Comparison of ENCODE assay signal across 25 cellular contexts in the genomic region with DNA sequence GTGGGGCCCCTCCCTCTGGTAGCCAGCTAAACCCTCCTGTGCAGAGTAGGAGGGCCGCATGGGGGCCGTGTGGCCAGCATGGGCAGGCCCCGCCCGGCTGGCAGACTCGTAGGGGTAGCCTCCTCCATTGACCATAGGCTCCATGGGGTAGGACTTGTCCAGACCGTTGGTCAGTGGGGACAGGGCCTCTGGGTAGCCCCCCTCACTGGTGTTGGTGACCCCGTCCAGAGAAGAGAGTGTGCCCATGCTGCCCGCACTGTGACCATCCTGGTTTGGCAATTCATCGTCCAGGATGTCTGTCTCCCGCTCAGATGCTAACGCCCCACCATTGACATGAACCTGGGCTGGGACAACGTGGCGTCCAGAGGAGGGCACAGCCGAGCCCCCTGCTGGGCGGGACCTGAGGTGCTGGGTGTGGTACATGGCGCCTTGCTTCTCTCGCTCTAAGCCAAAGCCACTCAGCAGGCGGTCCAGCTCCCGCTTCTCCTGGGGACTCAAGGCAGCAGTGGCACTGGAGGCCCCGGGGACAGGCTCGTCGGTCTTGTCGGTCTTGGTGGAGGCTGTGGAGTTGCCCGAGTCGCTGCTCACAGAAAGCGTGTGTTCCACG.
A peak's percentile ranks its signal among the peaks of the same experiment; 100 is the strongest.
DNase-seq lines count a peak whose midpoint lies in the region; ATAC-seq and TF ChIP-seq lines count a peak whose summit lies in the region.
"Had no signal": no experiment of that assay in that cellular context is flagged by ENCODE, and none has a peak within 500 bp of the region (broad histone marks: within the 10 kb centered on the region; RNA-seq: fewer than 3 reads in every experiment).

No MANE protein-coding gene starts in this region.

- no peak overlapping the region for H2BK5ac ChIP-seq in mesenchymal stem cell (ENCODE audit: low read depth, low read length, poor library complexity, severe bottlenecking)

- no peak overlapping the region for H2BK120ac ChIP-seq in mesenchymal stem cell (ENCODE audit: low read depth, low read length)

- H3K27me3 ChIP-seq in GM23248 (replicated peaks; ENCODE audit: insufficient read depth) = no peaks in the 10 kb centered on the region
- H3K27me3 ChIP-seq in esophagus muscularis mucosa = no peaks in the 10 kb centered on the region
- H3K27me3 ChIP-seq in mesenchymal stem cell (ENCODE audit: control insufficient read depth in 1 of 2, insufficient read depth in 1 of 2, low read length in 2 of 2) = no peaks in the 10 kb centered on the region

- H3K4me2 ChIP-seq in GM23248 (ENCODE audit: unreplicated experiment) = no peak overlapping the region
- no peak overlapping the region for H3K4me2 ChIP-seq in mesenchymal stem cell (ENCODE audit: low read length, poor library complexity, severe bottlenecking)
- H3K4me2 ChIP-seq: A549, GM23338, KMS-11, PC-9 had no signal

- H3K36me3 ChIP-seq in GM23248 (ENCODE audit: low read depth) = peaks cover 30% of the 10 kb centered on the region
- H3K36me3 ChIP-seq in esophagus muscularis mucosa = peaks cover 42 to 82% (median 72%) of the 10 kb centered on the region in 4 donors
- peaks cover 56 to 60% of the 10 kb centered on the region in 2 experiments for H3K36me3 ChIP-seq in mesenchymal stem cell (ENCODE audit: control insufficient read depth in 1 of 2, insufficient read depth in 2 of 2, low read depth in 1 of 2, low read length in 2 of 2)
- H3K36me3 ChIP-seq: neutrophil had no signal

- H3K9ac ChIP-seq in GM23248 (no peak overlapping the region), mesenchymal stem cell (ENCODE audit: low read length) (no peak overlapping the region)
- H3K9ac ChIP-seq: KMS-11 had no signal

- H3K4ac ChIP-seq in mesenchymal stem cell (ENCODE audit: low read depth in 1 of 2, low read length in 2 of 2) = no peak overlapping the region

- no peak for DNase-seq in GM23248
- no peak for DNase-seq in esophagus muscularis mucosa (ENCODE audit: extremely low spot score)
- DNase-seq in mesenchymal stem cell = no peak
- DNase-seq in AG08396 (ENCODE audit: low spot score) = no peak
- DNase-seq in immature natural killer cell = no peak
- DNase-seq: activated CD4-positive, alpha-beta memory T cell treated with anti-CD3 and anti-CD28 coated beads, Interleukin-2, amount 10 ng/mL, durations not matched to agents 7 days and 5 days; activated effector memory CD4-positive, alpha-beta T cell treated with anti-CD3 and anti-CD28 coated beads, Interleukin-2, amount 50 U/mL, for 16 hours; DMS53; effector memory CD8-positive, alpha-beta T cell; mammary epithelial cell; NCI-H1436 treated with DMSO at 0.1 percent for 48 hours; NCI-H510A; NK-92 treated with Interleukin-12 subunit alpha and Interleukin-12 subunit beta, amount 100 ng/mL, for 24 hours; PC-9; stimulated activated CD4-positive, alpha-beta T cell treated with anti-CD3 and anti-CD28 coated beads, Interleukin-12 subunit alpha, Interleukin-12 subunit beta, amount 100 ng/mL, for 4 hours; stimulated activated CD4-positive, alpha-beta T cell treated with anti-CD3 and anti-CD28 coated beads, Interleukin-4, amount 100 ng/mL, for 4 hours; stimulated activated naive CD4-positive, alpha-beta T cell treated with Interleukin-2 at 50 U/mL for 16 hours had no signal

- intact Hi-C loops in esophagus muscularis mucosa (cut with DNase I) = no loop called here

- peaks cover 42% of the 10 kb centered on the region for H3F3A ChIP-seq in GM23248 (ENCODE audit: insufficient read depth)

- H2BK12ac ChIP-seq in mesenchymal stem cell (ENCODE audit: low read length in 2 of 2) = no peak overlapping the region

- H3K27ac Mint-ChIP-seq in stimulated activated memory B cell treated with anti-CD40 and anti-IgM and Interleukin-4, amounts not matched to agents 10 μg/mL and 1 μg/mL and 100 μg/mL, for 72 hours = no peak overlapping the region
- no peak overlapping the region for H3K27ac Mint-ChIP-seq in activated T-helper 17 cell treated with anti-CD3 and anti-CD28 coated beads, Interleukin-2, amount 50 U/mL, for 72 hours
- no peak overlapping the region for H3K27ac Mint-ChIP-seq in immature natural killer cell
- H3K27ac Mint-ChIP-seq: activated CD4-positive, alpha-beta memory T cell treated with anti-CD3 and anti-CD28 coated beads, Interleukin-2, amount 10 ng/mL, durations not matched to agents 7 days and 5 days; effector memory CD8-positive, alpha-beta T cell; GM23338 had no signal

- no peak overlapping the region for H4K91ac ChIP-seq in mesenchymal stem cell (ENCODE audit: low read length)

- H3K79me2 ChIP-seq in GM23248 (ENCODE audit: insufficient read depth) = peaks cover 89% of the 10 kb centered on the region

- H3K23ac ChIP-seq in mesenchymal stem cell (ENCODE audit: low read length in 2 of 2) = no peak overlapping the region

- no peak overlapping the region for H4K8ac ChIP-seq in mesenchymal stem cell (ENCODE audit: low read length)

- TF ChIP-seq CTCF in esophagus muscularis mucosa (IDR thresholded peaks at IDR 0.05) = no peak

- no peaks in the 10 kb centered on the region; the same call in 1 of the 2 replicates for H4K20me1 ChIP-seq in GM23248 (ENCODE audit: insufficient read depth)

- H3K27ac ChIP-seq in GM23248 = peak overlapping the region; percentile 85; the same call in 1 of the 2 replicates
- peak overlapping the region; percentile 83 to 90 (median 88) for H3K27ac ChIP-seq in esophagus muscularis mucosa (replicated peaks in 1 of 4)
- no peak overlapping the region for H3K27ac ChIP-seq in mesenchymal stem cell (ENCODE audit: low read length, poor library complexity, severe bottlenecking)
- H3K27ac ChIP-seq: A549, KMS-11, neutrophil, PC-9 had no signal

- no peak overlapping the region for H3K4me3 Mint-ChIP-seq in stimulated activated memory B cell treated with anti-CD40 and anti-IgM and Interleukin-4, amounts not matched to agents 10 μg/mL and 1 μg/mL and 100 μg/mL, for 72 hours
- H3K4me3 Mint-ChIP-seq in activated T-helper 17 cell treated with anti-CD3 and anti-CD28 coated beads, Interleukin-2, amount 50 U/mL, for 72 hours = no peak overlapping the region
- H3K4me3 Mint-ChIP-seq in immature natural killer cell = no peak overlapping the region
- H3K4me3 Mint-ChIP-seq: activated CD4-positive, alpha-beta memory T cell treated with anti-CD3 and anti-CD28 coated beads, Interleukin-2, amount 10 ng/mL, durations not matched to agents 7 days and 5 days; effector memory CD8-positive, alpha-beta T cell; GM23338 had no signal

- no peak overlapping the region for H3K18ac ChIP-seq in mesenchymal stem cell (ENCODE audit: low read depth in 1 of 2, low read length in 2 of 2)

- no peaks in the 10 kb centered on the region for H3K9me3 ChIP-seq in GM23248 (ENCODE audit: low read depth)
- peaks cover 0 to 7% (median 0%) of the 10 kb centered on the region in 4 donors for H3K9me3 ChIP-seq in esophagus muscularis mucosa
- H3K9me3 ChIP-seq in mesenchymal stem cell (ENCODE audit: control insufficient read depth, low read length) = peaks cover 7% of the 10 kb centered on the region
- H3K9me3 ChIP-seq: neutrophil had no signal

- peak; percentile 24 for ATAC-seq in stimulated activated memory B cell treated with anti-CD40 and anti-IgM and Interleukin-4, amounts not matched to agents 10 μg/mL and 1 μg/mL and 100 μg/mL, for 72 hours
- ATAC-seq in GM18520 (IDR thresholded peaks at IDR 0.05; ENCODE audit: unreplicated experiment) = no peak
- ATAC-seq in activated T-helper 17 cell treated with anti-CD3 and anti-CD28 coated beads, Interleukin-2, amount 50 U/mL, for 72 hours (replicated peaks) = no peak
- ATAC-seq: A549; activated CD4-positive, CD25-positive, alpha-beta regulatory T cell treated with anti-CD3 and anti-CD28 coated beads, Interleukin-2, amount 50 U/mL, for 24 hours; effector memory CD8-positive, alpha-beta T cell; GM23338 had no signal

- H2AFZ ChIP-seq in GM23248 (no peak overlapping the region), mesenchymal stem cell (ENCODE audit: low read depth, low read length) (no peak overlapping the region)
- H2AFZ ChIP-seq: GM23338, PC-9 had no signal

- in situ Hi-C loops in GM23248 (cut with MboI) = no loop called here

- H2BK15ac ChIP-seq in mesenchymal stem cell (ENCODE audit: low read depth, poor library complexity, severe bottlenecking) = peak overlapping the region; percentile 6

- H3K14ac ChIP-seq in mesenchymal stem cell (ENCODE audit: low read length in 2 of 2) = no peak overlapping the region

- peaks cover 8% of the 10 kb centered on the region for H3K27me3 Mint-ChIP-seq in stimulated activated memory B cell treated with anti-CD40 and anti-IgM and Interleukin-4, amounts not matched to agents 10 μg/mL and 1 μg/mL and 100 μg/mL, for 72 hours
- no peaks in the 10 kb centered on the region for H3K27me3 Mint-ChIP-seq in activated T-helper 17 cell treated with anti-CD3 and anti-CD28 coated beads, Interleukin-2, amount 50 U/mL, for 72 hours
- H3K27me3 Mint-ChIP-seq in immature natural killer cell (ENCODE audit: low read depth in 3 of 3) = peaks cover 6 to 11% (median 6%) of the 10 kb centered on the region in 3 donors

- H3K4me3 ChIP-seq in GM23248 (no peak overlapping the region), esophagus muscularis mucosa (no peak overlapping the region), mesenchymal stem cell (ENCODE audit: insufficient read depth in 1 of 2, low read depth in 1 of 2, low read length in 2 of 2) (no peak overlapping the region)
- H3K4me3 ChIP-seq: A549, GM23338, PC-9 had no signal

- no peaks in the 10 kb centered on the region for H3K9me3 Mint-ChIP-seq in stimulated activated memory B cell treated with anti-CD40 and anti-IgM and Interleukin-4, amounts not matched to agents 10 μg/mL and 1 μg/mL and 100 μg/mL, for 72 hours
- H3K9me3 Mint-ChIP-seq in activated T-helper 17 cell treated with anti-CD3 and anti-CD28 coated beads, Interleukin-2, amount 50 U/mL, for 72 hours = no peaks in the 10 kb centered on the region
- H3K9me3 Mint-ChIP-seq in immature natural killer cell = no peaks in the 10 kb centered on the region
- H3K9me3 Mint-ChIP-seq: activated CD4-positive, alpha-beta memory T cell treated with anti-CD3 and anti-CD28 coated beads, Interleukin-2, amount 10 ng/mL, durations not matched to agents 7 days and 5 days; effector memory CD8-positive, alpha-beta T cell; GM23338 had no signal

- 88 to 90% methylated on average over 27 of the region's 27 CpGs for WGBS in GM23248 (ENCODE audit: low coverage in 1 of 2, low lambda C conversion rate in 2 of 2, missing lambda C conversion rate in 2 of 2), 2 experiments
- 86% methylated on average over 5 of the region's 27 CpGs for WGBS in esophagus muscularis mucosa
- WGBS in mesenchymal stem cell = 95% methylated on average over 27 of the region's 27 CpGs

- peaks cover 43% of the 10 kb centered on the region for H3K79me1 ChIP-seq in mesenchymal stem cell (replicated peaks; ENCODE audit: low read length, poor library complexity, severe bottlenecking)

- H3K9me2 ChIP-seq in GM23248 (ENCODE audit: insufficient read depth) = no peaks in the 10 kb centered on the region

- no peak for TF ChIP-seq POLR2A in esophagus muscularis mucosa (IDR thresholded peaks at IDR 0.05; ENCODE audit: low read depth)

- TF ChIP-seq EP300 in esophagus muscularis mucosa (IDR thresholded peaks at IDR 0.05) = no peak

- H3K4me1 ChIP-seq in GM23248 (ENCODE audit: insufficient read depth) = peaks cover 70% of the 10 kb centered on the region
- peaks cover 90 to 100% (median 100%) of the 10 kb centered on the region in 4 donors for H3K4me1 ChIP-seq in esophagus muscularis mucosa
- peaks cover 36% of the 10 kb centered on the region for H3K4me1 ChIP-seq in mesenchymal stem cell (ENCODE audit: control insufficient read depth, insufficient read depth, low read depth, low read length)

- no peak overlapping the region for H2AK5ac ChIP-seq in mesenchymal stem cell (ENCODE audit: low read length, severe bottlenecking)

- H3K36me3 Mint-ChIP-seq in stimulated activated memory B cell treated with anti-CD40 and anti-IgM and Interleukin-4, amounts not matched to agents 10 μg/mL and 1 μg/mL and 100 μg/mL, for 72 hours = no peaks in the 10 kb centered on the region
- H3K36me3 Mint-ChIP-seq in activated T-helper 17 cell treated with anti-CD3 and anti-CD28 coated beads, Interleukin-2, amount 50 U/mL, for 72 hours (ENCODE audit: low read depth) = no peaks in the 10 kb centered on the region
- H3K36me3 Mint-ChIP-seq in immature natural killer cell = no peaks in the 10 kb centered on the region

- peaks cover 9% of the 10 kb centered on the region for H3K4me1 Mint-ChIP-seq in stimulated activated memory B cell treated with anti-CD40 and anti-IgM and Interleukin-4, amounts not matched to agents 10 μg/mL and 1 μg/mL and 100 μg/mL, for 72 hours
- no peaks in the 10 kb centered on the region for H3K4me1 Mint-ChIP-seq in activated T-helper 17 cell treated with anti-CD3 and anti-CD28 coated beads, Interleukin-2, amount 50 U/mL, for 72 hours
- no peaks in the 10 kb centered on the region for H3K4me1 Mint-ChIP-seq in immature natural killer cell
- H3K4me1 Mint-ChIP-seq: activated CD4-positive, alpha-beta memory T cell treated with anti-CD3 and anti-CD28 coated beads, Interleukin-2, amount 10 ng/mL, durations not matched to agents 7 days and 5 days; GM23338 had no signal
